In the genomic region with DNA sequence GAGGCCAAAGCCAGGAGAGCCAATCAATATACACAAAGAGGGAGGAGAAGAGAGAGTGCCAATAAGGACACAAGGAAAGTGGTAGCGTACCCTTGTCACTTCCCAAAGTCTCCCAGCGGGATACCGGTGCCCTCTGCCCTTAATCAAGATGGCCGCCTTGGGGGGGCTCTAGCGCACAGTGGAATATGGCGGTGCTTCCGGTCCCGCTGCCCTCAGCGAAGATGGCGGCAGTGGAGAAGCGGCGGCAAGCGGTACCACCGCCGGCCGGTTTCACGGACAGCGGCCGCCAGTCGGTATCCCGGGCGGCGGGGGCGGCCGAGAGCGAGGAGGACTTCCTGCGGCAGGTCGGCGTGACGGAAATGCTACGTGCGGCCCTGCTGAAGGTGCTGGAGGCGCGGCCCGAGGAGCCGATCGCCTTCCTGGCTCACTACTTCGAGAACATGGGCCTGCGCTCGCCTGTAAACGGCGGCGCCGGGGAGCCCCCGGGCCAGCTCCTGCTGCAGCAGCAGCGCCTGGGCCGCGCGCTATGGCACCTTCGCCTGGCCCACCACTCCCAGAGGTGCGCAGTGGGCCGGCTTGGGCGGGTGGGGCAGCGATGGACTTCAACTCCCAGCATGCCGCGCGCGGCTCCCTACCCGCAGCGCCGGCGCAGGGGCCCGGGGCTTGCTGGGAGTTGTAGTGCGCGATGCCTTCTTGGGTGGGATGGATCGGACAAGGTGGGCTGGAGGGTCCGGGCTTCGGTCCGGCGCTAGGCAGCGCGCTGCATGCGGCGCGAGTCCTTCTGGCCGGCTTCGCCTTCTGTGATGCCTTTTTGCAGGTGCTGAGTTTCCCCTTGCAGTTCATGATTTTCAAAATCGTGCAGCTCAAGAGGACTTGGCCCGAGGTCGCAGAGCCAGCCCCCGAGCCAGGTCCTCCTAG, we compare ENCODE assay signal across 8 cellular contexts. TPM values are rescaled to one million over a fixed set of nuclear protein-coding genes. Genes with fewer than 3 reads are reported as not detected.
A peak's percentile ranks its signal among the peaks of the same experiment; 100 is the strongest.
DNase-seq lines count a peak whose midpoint lies in the region; ATAC-seq and TF ChIP-seq lines count a peak whose summit lies in the region.

A gene with protein sequence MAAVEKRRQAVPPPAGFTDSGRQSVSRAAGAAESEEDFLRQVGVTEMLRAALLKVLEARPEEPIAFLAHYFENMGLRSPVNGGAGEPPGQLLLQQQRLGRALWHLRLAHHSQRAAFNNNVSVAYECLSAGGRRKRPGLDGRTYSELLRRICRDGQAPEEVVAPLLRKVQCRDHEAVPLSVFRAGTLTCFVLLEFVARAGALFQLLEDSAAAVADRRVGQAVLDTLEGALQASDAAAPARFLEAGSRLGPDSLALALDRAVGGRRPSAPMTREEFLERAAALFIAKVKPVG (plus strand): TSS at position 212 of the 918 bp plus-strand sequence. CDS start 10 bp downstream, at position 222.

- peak; percentile 100 for DNase-seq in A673 (ENCODE audit: low spot score)
- DNase-seq in NCI-H2227 treated with DMSO at 0.1 percent for 48 hours (lab: John Stamatoyannopoulos, UW), result peak; percentile 42
- peak; percentile 60 to 78 for DNase-seq in activated CD4-positive, alpha-beta T cell treated with anti-CD3 and anti-CD28 coated beads for 24 hours (ENCODE audit: low read depth in 2 of 2)
- DNase-seq in choroid plexus epithelial cell (ENCODE audit: low read depth), result peak; percentile 80
- DNase-seq in kidney tubule cell (ENCODE audit: low spot score), result peak; percentile 100
- peak; percentile 58 to 65 for DNase-seq in stimulated activated CD4-positive, alpha-beta T cell treated with anti-CD3 and anti-CD28 coated beads, Interleukin-1b, Interleukin-23, amount 100 ng/mL, for 1 hour (ENCODE audit: low read depth in 2 of 2)

- intact Hi-C loops in A673 (cut with micrococcal nuclease; ENCODE audit: unreplicated experiment), result no loop called here

- no peaks in the 10 kb centered on the region for H3K36me3 ChIP-seq in A673 (ENCODE audit: insufficient read depth, low read length, poor library complexity, severe bottlenecking)

- CTCF ChIA-PET in A673 (lab: Charles Lee), result interaction anchor here (1.0 to 1.3 kb wide), 6 partner anchors 12 to 165 kb away, joined by 3 to 16 read pairs (median 10); a partner anchor contains a TSS

- POLR2A ChIA-PET in A673 (lab: Charles Lee; ENCODE audit: low non-redundant PET), result no interaction called here

- peak within 1 kb of the TSS; percentile 96 for H3K27ac ChIP-seq in A673 (ENCODE audit: low read depth, low read length, poor library complexity, severe bottlenecking)

- H3K4me1 ChIP-seq in A673 (ENCODE audit: insufficient read depth, low read length, poor library complexity, severe bottlenecking), result peaks cover 25% of the 10 kb centered on the region

- no peak for TF ChIP-seq CTCF in A673 (conservative IDR thresholded peaks at IDR 0.05; ENCODE audit: low read depth, low read length)
- no peak for TF ChIP-seq CTCF in choroid plexus epithelial cell (conservative IDR thresholded peaks at IDR 0.05; ENCODE audit: low read depth, low read length)

- H3K27me3 ChIP-seq in A673 (replicated peaks; ENCODE audit: insufficient read depth, low read depth, low read length, poor library complexity), result no peaks in the 10 kb centered on the region

- BruUV-seq in A673 (replicated peaks; lab: Mats Ljungman, UMichigan), result no TSS peak

- ATAC-seq in GM18520 (IDR thresholded peaks at IDR 0.05; ENCODE audit: unreplicated experiment) (peak; percentile 33), HG03045 (IDR thresholded peaks at IDR 0.05; ENCODE audit: unreplicated experiment) (peak; percentile 63)

- H3K9me3 ChIP-seq in A673 (ENCODE audit: low read depth, low read length, poor library complexity, severe bottlenecking), result no peaks in the 10 kb centered on the region

- peak within 1 kb of the TSS; percentile 82 for H3K4me3 ChIP-seq in A673 (ENCODE audit: low read depth, low read length, poor library complexity, severe bottlenecking)
- H3K4me3 ChIP-seq in choroid plexus epithelial cell (ENCODE audit: low read depth, low read length), result peak within 1 kb of the TSS; percentile 95

RNA-seq across cellular contexts. Expression of the gene that starts here (rescaled TPM):
- 20.7 and 22.2 TPM in 2 replicates for total RNA-seq in A673 (2021)

Comparison
In these comparisons a context has a peak if more than half of its experiments do, and no peak if none do; other contexts are left out.
1. Peak in every context shown above with its lines: DNase-seq, ATAC-seq, H3K4me3 ChIP-seq and H3K27ac ChIP-seq.
2. DNase-seq: peak in every context shown above with its lines; median percentile 100 in A673; 100 in kidney tubule cell; 80 in choroid plexus epithelial cell; 69 in activated CD4-positive, alpha-beta T cell treated with anti-CD3 and anti-CD28 coated beads for 24 hours; 62 in stimulated activated CD4-positive, alpha-beta T cell treated with anti-CD3 and anti-CD28 coated beads, Interleukin-1b, Interleukin-23, amount 100 ng/mL, for 1 hour; 42 in NCI-H2227 treated with DMSO at 0.1 percent for 48 hours.